In the genomic region with DNA sequence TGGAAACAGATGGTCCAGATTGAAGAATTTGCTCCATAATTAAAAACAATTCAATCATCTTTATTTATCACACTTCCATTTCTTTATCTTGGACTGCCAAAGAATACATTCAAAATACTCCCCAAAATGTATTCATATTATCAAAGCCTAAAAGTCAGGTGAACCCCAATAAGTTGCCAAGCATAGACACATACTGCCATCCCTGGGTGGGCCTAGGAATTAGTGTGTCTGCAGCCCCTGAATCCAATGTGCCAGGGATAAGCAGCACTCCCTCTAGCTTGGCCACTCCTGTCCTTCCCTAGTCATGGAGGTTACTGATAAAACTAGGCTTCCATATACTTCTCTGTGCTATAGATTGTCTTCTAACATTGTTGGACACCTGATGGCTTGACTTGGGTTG, we compare ENCODE assay signal across 2 cellular contexts.
TF ChIP-seq lines count a peak whose summit lies in the region.

No MANE protein-coding gene starts in this region.

TF ChIP-seq in SK-N-SH treated with all-trans-retinoic acid at 6 μM for 48 hours, 23 proteins besides CTCF, POLR2A, EP300 and RAD21 (continued from another document):
- TF ChIP-seq CSDC2 (CRISPR knock-in tag; IDR thresholded peaks at IDR 0.05) (no peak), ZC3H10 (CRISPR knock-in tag; IDR thresholded peaks at IDR 0.05) (no peak), RARB (CRISPR knock-in tag; IDR thresholded peaks at IDR 0.05) (no peak), ZFP3 (CRISPR knock-in tag; IDR thresholded peaks at IDR 0.05) (no peak), TSHZ2 (CRISPR knock-in tag; IDR thresholded peaks at IDR 0.05) (no peak), ZFP30 (CRISPR knock-in tag; IDR thresholded peaks at IDR 0.05) (no peak), BACH2 (CRISPR knock-in tag; IDR thresholded peaks at IDR 0.05; ENCODE audit: borderline replicate concordance) (no peak), CSRNP3 (CRISPR knock-in tag; IDR thresholded peaks at IDR 0.05) (no peak), GLIS3 (CRISPR knock-in tag; IDR thresholded peaks at IDR 0.05) (no peak), ESRRG (CRISPR knock-in tag; IDR thresholded peaks at IDR 0.05) (no peak), PATZ1 (CRISPR knock-in tag; IDR thresholded peaks at IDR 0.05; ENCODE audit: borderline replicate concordance) (no peak), ZNF8 (CRISPR knock-in tag; IDR thresholded peaks at IDR 0.05) (no peak), SNAI2 (CRISPR knock-in tag; IDR thresholded peaks at IDR 0.05) (no peak), OSR1 (CRISPR knock-in tag; IDR thresholded peaks at IDR 0.05) (no peak), TCF4 (CRISPR knock-in tag; IDR thresholded peaks at IDR 0.05; ENCODE audit: borderline replicate concordance) (no peak), ZNF70 (CRISPR knock-in tag; IDR thresholded peaks at IDR 0.05) (no peak), PPARA (CRISPR knock-in tag; IDR thresholded peaks at IDR 0.05; ENCODE audit: borderline replicate concordance) (no peak)
- TF ChIP-seq, protein P1, sequence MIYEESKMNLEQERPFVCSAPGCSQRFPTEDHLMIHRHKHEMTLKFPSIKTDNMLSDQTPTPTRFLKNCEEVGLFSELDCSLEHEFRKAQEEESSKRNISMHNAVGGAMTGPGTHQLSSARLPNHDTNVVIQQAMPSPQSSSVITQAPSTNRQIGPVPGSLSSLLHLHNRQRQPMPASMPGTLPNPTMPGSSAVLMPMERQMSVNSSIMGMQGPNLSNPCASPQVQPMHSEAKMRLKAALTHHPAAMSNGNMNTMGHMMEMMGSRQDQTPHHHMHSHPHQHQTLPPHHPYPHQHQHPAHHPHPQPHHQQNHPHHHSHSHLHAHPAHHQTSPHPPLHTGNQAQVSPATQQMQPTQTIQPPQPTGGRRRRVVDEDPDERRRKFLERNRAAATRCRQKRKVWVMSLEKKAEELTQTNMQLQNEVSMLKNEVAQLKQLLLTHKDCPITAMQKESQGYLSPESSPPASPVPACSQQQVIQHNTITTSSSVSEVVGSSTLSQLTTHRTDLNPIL (CRISPR knock-in tag; IDR thresholded peaks at IDR 0.05; ENCODE audit: low read depth) = no peak
TF ChIP-seq in SK-N-SH treated with all-trans-retinoic acid at 6 μM for 48 hours: peak in this region for 0.

TF ChIP-seq in H1, 55 proteins besides CTCF, POLR2A, EP300 and RAD21 (continued from another document):
- TF ChIP-seq HDAC2 (IDR thresholded peaks at IDR 0.05; ENCODE audit: borderline replicate concordance in 1 of 2, low read depth in 2 of 2, low read length in 2 of 2) = no peak
- no peak for TF ChIP-seq RXRA (IDR thresholded peaks at IDR 0.05; ENCODE audit: insufficient read depth, low read depth, low read length)
- TF ChIP-seq BACH1 (IDR thresholded peaks at IDR 0.05; ENCODE audit: low read length) = no peak
